2 cellular contexts compared by ENCODE assay signal in the genomic region with DNA sequence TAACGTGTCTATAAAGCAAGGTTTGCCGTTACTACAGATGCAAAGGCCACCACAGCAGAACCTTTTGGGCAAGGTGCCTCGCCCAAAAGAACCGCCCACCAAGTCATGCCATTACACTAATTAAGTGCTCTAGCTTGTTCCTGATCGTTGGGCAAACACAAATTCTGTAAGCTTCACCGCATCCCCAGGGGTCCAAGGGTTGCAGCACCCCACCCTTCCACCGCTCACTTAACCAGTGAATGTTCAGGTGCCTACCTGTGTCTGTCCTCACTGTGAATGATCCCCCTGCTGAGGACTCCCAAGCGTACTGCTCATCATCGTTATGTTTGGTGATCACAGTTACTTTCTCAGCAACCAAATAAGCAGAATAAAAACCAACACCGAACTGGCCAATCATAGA.
TF ChIP-seq lines count a peak whose summit lies in the region.

No MANE protein-coding gene starts in this region.

TF ChIP-seq in SK-N-SH, 30 proteins besides CTCF, POLR2A, EP300 and RAD21 (continued from another document):
- TF ChIP-seq, protein P1, sequence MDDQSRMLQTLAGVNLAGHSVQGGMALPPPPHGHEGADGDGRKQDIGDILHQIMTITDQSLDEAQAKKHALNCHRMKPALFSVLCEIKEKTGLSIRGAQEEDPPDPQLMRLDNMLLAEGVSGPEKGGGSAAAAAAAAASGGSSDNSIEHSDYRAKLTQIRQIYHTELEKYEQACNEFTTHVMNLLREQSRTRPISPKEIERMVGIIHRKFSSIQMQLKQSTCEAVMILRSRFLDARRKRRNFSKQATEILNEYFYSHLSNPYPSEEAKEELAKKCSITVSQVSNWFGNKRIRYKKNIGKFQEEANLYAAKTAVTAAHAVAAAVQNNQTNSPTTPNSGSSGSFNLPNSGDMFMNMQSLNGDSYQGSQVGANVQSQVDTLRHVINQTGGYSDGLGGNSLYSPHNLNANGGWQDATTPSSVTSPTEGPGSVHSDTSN (IDR thresholded peaks at IDR 0.05), result no peak
- no peak for TF ChIP-seq EZH2phosphoT487 (IDR thresholded peaks at IDR 0.05; ENCODE audit: borderline replicate concordance, low read depth)
- no peak for TF ChIP-seq TEAD4 (IDR thresholded peaks at IDR 0.05; ENCODE audit: borderline replicate concordance, insufficient read depth)
- no peak for TF ChIP-seq SIN3A (IDR thresholded peaks at IDR 0.05; ENCODE audit: borderline replicate concordance, low read depth, low read length)
- TF ChIP-seq SMC3 (IDR thresholded peaks at IDR 0.05; ENCODE audit: low read depth, low read length), result no peak
- no peak for TF ChIP-seq FOSL2 (IDR thresholded peaks at IDR 0.05; ENCODE audit: borderline replicate concordance, low read depth)
- TF ChIP-seq GABPA (IDR thresholded peaks at IDR 0.05; ENCODE audit: low read depth), result no peak
- TF ChIP-seq JUND (IDR thresholded peaks at IDR 0.05), result no peak
- no peak for TF ChIP-seq POLR2AphosphoS5 (IDR thresholded peaks at IDR 0.05; ENCODE audit: low read depth, low read length)
TF ChIP-seq in SK-N-SH: peak in this region for 0.

TF ChIP-seq in SK-N-SH treated with all-trans-retinoic acid at 6 μM for 48 hours, 23 proteins besides CTCF, POLR2A, EP300 and RAD21 (continued from another document):
- TF ChIP-seq, protein P2, sequence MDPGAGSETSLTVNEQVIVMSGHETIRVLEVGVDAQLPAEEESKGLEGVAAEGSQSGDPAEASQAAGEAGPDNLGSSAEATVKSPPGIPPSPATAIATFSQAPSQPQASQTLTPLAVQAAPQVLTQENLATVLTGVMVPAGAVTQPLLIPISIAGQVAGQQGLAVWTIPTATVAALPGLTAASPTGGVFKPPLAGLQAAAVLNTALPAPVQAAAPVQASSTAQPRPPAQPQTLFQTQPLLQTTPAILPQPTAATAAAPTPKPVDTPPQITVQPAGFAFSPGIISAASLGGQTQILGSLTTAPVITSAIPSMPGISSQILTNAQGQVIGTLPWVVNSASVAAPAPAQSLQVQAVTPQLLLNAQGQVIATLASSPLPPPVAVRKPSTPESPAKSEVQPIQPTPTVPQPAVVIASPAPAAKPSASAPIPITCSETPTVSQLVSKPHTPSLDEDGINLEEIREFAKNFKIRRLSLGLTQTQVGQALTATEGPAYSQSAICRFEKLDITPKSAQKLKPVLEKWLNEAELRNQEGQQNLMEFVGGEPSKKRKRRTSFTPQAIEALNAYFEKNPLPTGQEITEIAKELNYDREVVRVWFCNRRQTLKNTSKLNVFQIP (CRISPR knock-in tag; IDR thresholded peaks at IDR 0.05; ENCODE audit: borderline replicate concordance, low read depth), result no peak
- TF ChIP-seq CSDC2 (CRISPR knock-in tag; IDR thresholded peaks at IDR 0.05) (no peak), ISL1 (CRISPR knock-in tag; IDR thresholded peaks at IDR 0.05) (no peak), OSR1 (CRISPR knock-in tag; IDR thresholded peaks at IDR 0.05) (no peak), ZNF565 (CRISPR knock-in tag; conservative IDR thresholded peaks at IDR 0.05; ENCODE audit: low read depth) (no peak), SNAI2 (CRISPR knock-in tag; IDR thresholded peaks at IDR 0.05) (no peak), BACH2 (CRISPR knock-in tag; IDR thresholded peaks at IDR 0.05; ENCODE audit: borderline replicate concordance) (no peak), RARB (CRISPR knock-in tag; IDR thresholded peaks at IDR 0.05) (no peak), ARNTL (CRISPR knock-in tag; IDR thresholded peaks at IDR 0.05; ENCODE audit: borderline replicate concordance, low read depth) (no peak)
- TF ChIP-seq, protein P3, sequence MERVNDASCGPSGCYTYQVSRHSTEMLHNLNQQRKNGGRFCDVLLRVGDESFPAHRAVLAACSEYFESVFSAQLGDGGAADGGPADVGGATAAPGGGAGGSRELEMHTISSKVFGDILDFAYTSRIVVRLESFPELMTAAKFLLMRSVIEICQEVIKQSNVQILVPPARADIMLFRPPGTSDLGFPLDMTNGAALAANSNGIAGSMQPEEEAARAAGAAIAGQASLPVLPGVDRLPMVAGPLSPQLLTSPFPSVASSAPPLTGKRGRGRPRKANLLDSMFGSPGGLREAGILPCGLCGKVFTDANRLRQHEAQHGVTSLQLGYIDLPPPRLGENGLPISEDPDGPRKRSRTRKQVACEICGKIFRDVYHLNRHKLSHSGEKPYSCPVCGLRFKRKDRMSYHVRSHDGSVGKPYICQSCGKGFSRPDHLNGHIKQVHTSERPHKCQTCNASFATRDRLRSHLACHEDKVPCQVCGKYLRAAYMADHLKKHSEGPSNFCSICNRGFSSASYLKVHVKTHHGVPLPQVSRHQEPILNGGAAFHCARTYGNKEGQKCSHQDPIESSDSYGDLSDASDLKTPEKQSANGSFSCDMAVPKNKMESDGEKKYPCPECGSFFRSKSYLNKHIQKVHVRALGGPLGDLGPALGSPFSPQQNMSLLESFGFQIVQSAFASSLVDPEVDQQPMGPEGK (CRISPR knock-in tag; IDR thresholded peaks at IDR 0.05; ENCODE audit: borderline replicate concordance), result no peak
- TF ChIP-seq, protein P4, sequence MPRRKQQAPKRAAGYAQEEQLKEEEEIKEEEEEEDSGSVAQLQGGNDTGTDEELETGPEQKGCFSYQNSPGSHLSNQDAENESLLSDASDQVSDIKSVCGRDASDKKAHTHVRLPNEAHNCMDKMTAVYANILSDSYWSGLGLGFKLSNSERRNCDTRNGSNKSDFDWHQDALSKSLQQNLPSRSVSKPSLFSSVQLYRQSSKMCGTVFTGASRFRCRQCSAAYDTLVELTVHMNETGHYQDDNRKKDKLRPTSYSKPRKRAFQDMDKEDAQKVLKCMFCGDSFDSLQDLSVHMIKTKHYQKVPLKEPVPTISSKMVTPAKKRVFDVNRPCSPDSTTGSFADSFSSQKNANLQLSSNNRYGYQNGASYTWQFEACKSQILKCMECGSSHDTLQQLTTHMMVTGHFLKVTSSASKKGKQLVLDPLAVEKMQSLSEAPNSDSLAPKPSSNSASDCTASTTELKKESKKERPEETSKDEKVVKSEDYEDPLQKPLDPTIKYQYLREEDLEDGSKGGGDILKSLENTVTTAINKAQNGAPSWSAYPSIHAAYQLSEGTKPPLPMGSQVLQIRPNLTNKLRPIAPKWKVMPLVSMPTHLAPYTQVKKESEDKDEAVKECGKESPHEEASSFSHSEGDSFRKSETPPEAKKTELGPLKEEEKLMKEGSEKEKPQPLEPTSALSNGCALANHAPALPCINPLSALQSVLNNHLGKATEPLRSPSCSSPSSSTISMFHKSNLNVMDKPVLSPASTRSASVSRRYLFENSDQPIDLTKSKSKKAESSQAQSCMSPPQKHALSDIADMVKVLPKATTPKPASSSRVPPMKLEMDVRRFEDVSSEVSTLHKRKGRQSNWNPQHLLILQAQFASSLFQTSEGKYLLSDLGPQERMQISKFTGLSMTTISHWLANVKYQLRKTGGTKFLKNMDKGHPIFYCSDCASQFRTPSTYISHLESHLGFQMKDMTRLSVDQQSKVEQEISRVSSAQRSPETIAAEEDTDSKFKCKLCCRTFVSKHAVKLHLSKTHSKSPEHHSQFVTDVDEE (CRISPR knock-in tag; IDR thresholded peaks at IDR 0.05), result no peak
